In the genomic region with DNA sequence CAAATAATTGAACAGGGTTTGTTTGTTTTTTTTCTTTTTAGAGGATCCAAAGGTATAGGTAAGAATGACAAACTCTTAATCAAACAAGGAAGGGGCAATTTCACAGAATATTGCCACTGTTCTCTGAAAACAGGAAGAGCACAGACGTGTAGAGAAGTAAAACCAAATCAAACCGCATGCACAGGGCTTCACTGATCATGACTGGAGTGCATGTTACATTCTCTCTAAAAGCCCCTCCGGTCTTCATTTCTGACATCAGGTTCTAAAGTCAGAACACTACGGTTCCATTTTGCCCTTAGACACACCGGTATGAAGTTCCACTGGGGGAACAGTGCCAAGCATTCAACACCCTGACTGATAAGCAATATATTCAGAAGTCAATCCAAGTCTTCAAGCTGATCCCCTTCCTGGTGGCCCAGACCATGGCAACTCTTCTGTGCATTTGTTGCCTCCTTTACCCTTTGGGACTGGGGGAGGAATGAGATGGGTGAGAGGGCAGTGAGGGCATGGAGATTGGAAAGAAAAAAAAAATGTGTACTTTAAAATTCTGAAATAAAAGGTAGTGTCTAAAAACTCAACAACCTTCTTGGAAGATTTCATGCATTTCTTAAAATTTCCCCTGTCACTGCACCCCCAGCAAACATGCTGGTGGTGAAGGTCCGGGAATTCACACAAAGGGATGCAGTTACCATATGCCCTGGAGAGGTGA, we compare ENCODE assay signal across 8 cellular contexts. TPM values are rescaled to one million over a fixed set of nuclear protein-coding genes. Genes with fewer than 3 reads are reported as not detected.
DNase-seq lines count a peak whose midpoint lies in the region; ATAC-seq lines count a peak whose summit lies in the region.

No MANE protein-coding gene starts in this region.

- H3K27me3 ChIP-seq in layer of hippocampus (ENCODE audit: control insufficient read depth, insufficient read depth, low read length), result no peaks in the 10 kb centered on the region

- peak overlapping the region; percentile 92 for H3K27ac Mint-ChIP-seq in activated naive CD8-positive, alpha-beta T cell treated with anti-CD3 and anti-CD28 coated beads, Interleukin-2, amount 50 U/mL, for 24 hours

- DNase-seq in G401 (ENCODE audit: low spot score), result peak; percentile 11
- DNase-seq in NCI-H69 (lab: John Stamatoyannopoulos, UW), result peak; percentile 17
- DNase-seq in activated naive CD8-positive, alpha-beta T cell treated with anti-CD3 and anti-CD28 coated beads, Interleukin-2, amount 50 U/mL, for 24 hours, result peak; percentile 20
- peak; percentile 58 for DNase-seq in superior temporal gyrus (ENCODE audit: extremely low spot score)
- no peak for DNase-seq in NCI-H524 treated with DMSO at 0.1 percent for 48 hours (lab: John Stamatoyannopoulos, UW)
- no peak for DNase-seq in AG08396 (ENCODE audit: low spot score)

- H3K27ac ChIP-seq in layer of hippocampus (ENCODE audit: low read depth, low read length), result peak overlapping the region; percentile 60

- H3K4me3 Mint-ChIP-seq in activated naive CD8-positive, alpha-beta T cell treated with anti-CD3 and anti-CD28 coated beads, Interleukin-2, amount 50 U/mL, for 24 hours, result peak overlapping the region; percentile 91

- H3K27me3 Mint-ChIP-seq in activated naive CD8-positive, alpha-beta T cell treated with anti-CD3 and anti-CD28 coated beads, Interleukin-2, amount 50 U/mL, for 24 hours, result peaks cover 23% of the 10 kb centered on the region

- ATAC-seq in GM21528 (IDR thresholded peaks at IDR 0.05; ENCODE audit: low FRiP score, unreplicated experiment), result peak; percentile 33
- peak; percentile 33 for ATAC-seq in activated naive CD8-positive, alpha-beta T cell treated with anti-CD3 and anti-CD28 coated beads, Interleukin-2, amount 50 U/mL, for 24 hours

- in situ Hi-C loops in G401 (cut with HindIII; ENCODE audit: low sequenced_read_pairs), result no loop called here

- peaks cover 63% of the 10 kb centered on the region for H3K4me1 Mint-ChIP-seq in activated naive CD8-positive, alpha-beta T cell treated with anti-CD3 and anti-CD28 coated beads, Interleukin-2, amount 50 U/mL, for 24 hours

- H3K36me3 Mint-ChIP-seq in activated naive CD8-positive, alpha-beta T cell treated with anti-CD3 and anti-CD28 coated beads, Interleukin-2, amount 50 U/mL, for 24 hours (ENCODE audit: low read depth), result peaks cover 18% of the 10 kb centered on the region

- no peaks in the 10 kb centered on the region for H3K9me3 Mint-ChIP-seq in activated naive CD8-positive, alpha-beta T cell treated with anti-CD3 and anti-CD28 coated beads, Interleukin-2, amount 50 U/mL, for 24 hours

RNA-seq across cellular contexts. Expression of a gene that starts 1.4 kb away (rescaled TPM):
- 5.5 and 7.5 TPM in 2 replicates for total RNA-seq in G401 (2014; rRNA removed; shearing (Covaris generic))

Comparison
In these comparisons a context has a peak if more than half of its experiments do, and no peak if none do; other contexts are left out.
1. DNase-seq: peak in G401 (single experiment), NCI-H69 (single experiment), activated naive CD8-positive, alpha-beta T cell treated with anti-CD3 and anti-CD28 coated beads, Interleukin-2, amount 50 U/mL, for 24 hours (single experiment) and superior temporal gyrus (single experiment); none in NCI-H524 treated with DMSO at 0.1 percent for 48 hours (single experiment) and AG08396 (single experiment).